In genomic region chr10:96346295-96346694, GRCh38 we compare ENCODE assay signal across 25 cellular contexts. TPM values are rescaled to one million over a fixed set of nuclear protein-coding genes. Genes with fewer than 3 reads are reported as not detected.
DNase-seq lines count a peak whose midpoint lies in the region; ATAC-seq, FAIRE-seq and TF ChIP-seq lines count a peak whose summit lies in the region.
"Had no signal": no experiment of that assay in that cellular context is flagged by ENCODE, and none has a peak within 500 bp of the region (broad histone marks: within the 10 kb centered on the region; RNA-seq: fewer than 3 reads in every experiment).

No MANE protein-coding gene starts in this region.

- H2AK5ac ChIP-seq in H1 (ENCODE audit: low read depth, low read length), result no peak overlapping the region

- CTCF ChIA-PET in HCT116 (lab: Charles Lee) (no interaction called here), H1 (lab: Charles Lee; ENCODE audit: partially characterized antibody) (interaction anchor here (0.8 to 2.0 kb wide), 3 partner anchors 8 to 76 kb away, joined by 3 to 11 read pairs (median 3); no protein-coding TSS in a partner anchor)

- no peak for TF ChIP-seq EP300 in H1 (IDR thresholded peaks at IDR 0.05; ENCODE audit: borderline replicate concordance in 1 of 2, low read depth in 2 of 2, low read length in 2 of 2)

- TF ChIP-seq CTCF in HCT116 (IDR thresholded peaks at IDR 0.05 in 2 of 3, conservative IDR thresholded peaks at IDR 0.05 in 1 of 3; ENCODE audit: borderline replicate concordance in 1 of 3, insufficient read depth in 1 of 3, low read depth in 2 of 3, low read length in 2 of 3), result no peak
- no peak for TF ChIP-seq CTCF in H1 (IDR thresholded peaks at IDR 0.05; ENCODE audit: control extremely low read depth in 1 of 3, insufficient read depth in 1 of 3, low read depth in 1 of 3, low read length in 3 of 3)

- BruUV-seq in HCT116 (replicated peaks; lab: Mats Ljungman, UMichigan), result no TSS peak

- no peak overlapping the region for H2BK12ac ChIP-seq in H1 (ENCODE audit: low read depth, low read length)

- H3K18ac ChIP-seq in H1 (ENCODE audit: extremely low read depth, low read length), result no peak overlapping the region

- H3K9me2 ChIP-seq in HCT116 (ENCODE audit: insufficient read depth), result no peaks in the 10 kb centered on the region

- H3K79me2 ChIP-seq in HCT116 (ENCODE audit: insufficient read depth, low read length), result no peaks in the 10 kb centered on the region
- H3K79me2 ChIP-seq in H1 (ENCODE audit: control insufficient read depth in 1 of 2, insufficient read depth in 2 of 2, low read length in 2 of 2), result no peaks in the 10 kb centered on the region

- POLR2A ChIA-PET in HCT116 (lab: Charles Lee), result no interaction called here
- POLR2A ChIA-PET in H1 (lab: Charles Lee; ENCODE audit: partially characterized antibody), result no interaction called here

- no peaks in the 10 kb centered on the region for H3K79me1 ChIP-seq in H1 (ENCODE audit: low read depth, low read length)

- H2BK120ac ChIP-seq in H1 (replicated peaks; ENCODE audit: low read depth, low read length), result peak overlapping the region; percentile 54

- no peak overlapping the region for H4K91ac ChIP-seq in H1 (replicated peaks; ENCODE audit: insufficient read length, low read length)

- no peaks in the 10 kb centered on the region for H3K23me2 ChIP-seq in H1 (ENCODE audit: low read depth, low read length)

- 0 out of 2 replicates have a peak overlapping the region, but pooled peaks have one; percentile 80 for H2BK5ac ChIP-seq in H1 (ENCODE audit: low read depth, low read length)

- H3K4ac ChIP-seq in H1 (replicated peaks; ENCODE audit: insufficient read length, low read depth, low read length), result no peak overlapping the region

- H4K8ac ChIP-seq in H1 (ENCODE audit: extremely low read depth, insufficient read depth, low read length), result no peak overlapping the region

- no peaks in the 10 kb centered on the region for H3K27me3 ChIP-seq in HCT116 (ENCODE audit: insufficient read depth, low read length)
- H3K27me3 ChIP-seq in HUES64 (ENCODE audit: insufficient read depth, low read length), result peaks cover 4% of the 10 kb centered on the region; the same call in 1 of the 2 replicates
- peaks cover 0 to 1% (median 0%) of the 10 kb centered on the region in 4 experiments; a peak in 1 of 7 replicates for H3K27me3 ChIP-seq in H1 (replicated peaks in 1 of 4; ENCODE audit: control insufficient read depth in 3 of 4, extremely low read depth in 1 of 4, insufficient read depth in 3 of 4, low read length in 3 of 4)
- H3K27me3 ChIP-seq: BLaER1 treated with 17β-estradiol and CSF1 and Interleukin-3, amounts not matched to agents 10 nM and 100 nM had no signal

- H3K4me3 ChIP-seq in HCT116 (replicated peaks in 1 of 2; ENCODE audit: low read depth in 1 of 2, low read length in 2 of 2) (no peak overlapping the region), HUES64 (ENCODE audit: low read length) (no peak overlapping the region), H1 (ENCODE audit: extremely low read depth in 1 of 4, insufficient read depth in 2 of 4, low read depth in 3 of 4, low read length in 4 of 4) (peak overlapping the region in 1 of 4 experiments; percentile 31; a peak in 1 of 8 replicates)
- H3K4me3 ChIP-seq: A549, GM23248, HAP-1 had no signal

- ATAC-seq in HCT116, result no peak
- no peak for ATAC-seq in GM21360 (IDR thresholded peaks at IDR 0.05; ENCODE audit: unreplicated experiment)
- ATAC-seq in GM18520 (IDR thresholded peaks at IDR 0.05; ENCODE audit: unreplicated experiment), result no peak
- ATAC-seq: A549 had no signal

- TF ChIP-seq RAD21 in HCT116 (IDR thresholded peaks at IDR 0.05; ENCODE audit: low read depth), result no peak
- TF ChIP-seq RAD21 in H1 (IDR thresholded peaks at IDR 0.05 in 1 of 2, conservative IDR thresholded peaks at IDR 0.05 in 1 of 2; ENCODE audit: low read depth in 2 of 2, low read length in 2 of 2), result no peak

- H2BK15ac ChIP-seq in H1 (ENCODE audit: low read length), result no peak overlapping the region

- no peak overlapping the region for H3K56ac ChIP-seq in H1 (replicated peaks; ENCODE audit: insufficient read length, low read depth, low read length)

- no peak overlapping the region for H3K23ac ChIP-seq in H1 (ENCODE audit: insufficient read length)

- H3K4me1 ChIP-seq in HCT116 (ENCODE audit: control insufficient read depth in 1 of 2, insufficient read depth in 2 of 2, low read length in 2 of 2) (no peaks in the 10 kb centered on the region), HUES64 (ENCODE audit: insufficient read depth, low read length) (peaks cover 23% of the 10 kb centered on the region), H1 (replicated peaks in 1 of 4; ENCODE audit: control insufficient read depth in 3 of 4, insufficient read depth in 4 of 4, low read length in 3 of 4) (peaks cover 0 to 8% (median 7%) of the 10 kb centered on the region in 4 experiments; a peak in 6 of 7 replicates)
- H3K4me1 ChIP-seq: A549, BE2C, HAP-1 had no signal

- no peak for TF ChIP-seq POLR2A in HCT116 (IDR thresholded peaks at IDR 0.05; ENCODE audit: borderline replicate concordance, extremely low read depth, insufficient read depth, insufficient read length)
- no peak for TF ChIP-seq POLR2A in H1 (IDR thresholded peaks at IDR 0.05; ENCODE audit: control extremely low read depth in 1 of 2, low read depth in 2 of 2, low read length in 2 of 2)

- no peak for FAIRE-seq in H1 (lab: Jason Lieb, UNC)
- FAIRE-seq: A549, GM12891, GM18507 had no signal

- H2BK20ac ChIP-seq in H1 (ENCODE audit: low read length), result no peak overlapping the region

- no peak overlapping the region for H3K14ac ChIP-seq in H1 (ENCODE audit: insufficient read length)

- H3K27ac ChIP-seq in HCT116 (ENCODE audit: low read depth, low read length) (no peak overlapping the region), HUES64 (ENCODE audit: low read depth, low read length) (peak overlapping the region; percentile 79; the same call in 1 of the 2 replicates), H1 (ENCODE audit: low read depth, low read length) (no peak overlapping the region)
- H3K27ac ChIP-seq: A549, GM23248 had no signal

- H3K36me3 ChIP-seq in HCT116 (ENCODE audit: control insufficient read depth in 1 of 2, insufficient read depth in 2 of 2, low read length in 2 of 2) (no peaks in the 10 kb centered on the region), HUES64 (ENCODE audit: insufficient read depth, low read length) (no peaks in the 10 kb centered on the region; the same call in 1 of the 2 replicates), H1 (ENCODE audit: control insufficient read depth in 2 of 4, insufficient read depth in 4 of 4, low read length in 3 of 4) (peaks cover 0 to 3% (median 0%) of the 10 kb centered on the region in 4 experiments; a peak in 1 of 8 replicates)
- H3K36me3 ChIP-seq: BE2C, HAP-1 had no signal

- H4K20me1 ChIP-seq in HCT116 (ENCODE audit: insufficient read depth) (no peaks in the 10 kb centered on the region), H1 (replicated peaks in 1 of 2; ENCODE audit: control insufficient read depth in 1 of 2, insufficient read depth in 2 of 2, low read length in 2 of 2) (no peaks in the 10 kb centered on the region)

- H3K4me2 ChIP-seq in HCT116 (ENCODE audit: low read length) (no peak overlapping the region), H1 (ENCODE audit: insufficient read depth in 1 of 2, low read depth in 2 of 2, low read length in 2 of 2) (no peak overlapping the region)
- H3K4me2 ChIP-seq: A549; BLaER1 treated with 17β-estradiol and CSF1 and Interleukin-3, amounts not matched to agents 10 nM and 100 nM had no signal

- RAD21 ChIA-PET in HCT116 (lab: Charles Lee; ENCODE audit: low non-redundant PET in 1 of 2, low total read pairs in 2 of 2, uncharacterized antibody in 2 of 2, unreplicated experiment in 2 of 2), result no interaction called here

- H3K9ac ChIP-seq in HCT116 (ENCODE audit: low read length) (no peak overlapping the region), HUES64 (ENCODE audit: low read depth, low read length) (no peak overlapping the region), H1 (replicated peaks in 1 of 4; ENCODE audit: extremely low read depth in 1 of 4, low read depth in 3 of 4, low read length in 3 of 4) (no peak overlapping the region)
- H3K9ac ChIP-seq: BLaER1 treated with 17β-estradiol and CSF1 and Interleukin-3, amounts not matched to agents 10 nM and 100 nM; GM23248 had no signal

- H2AFZ ChIP-seq in HCT116 (ENCODE audit: low read depth, low read length, poor library complexity, severe bottlenecking), result no peak overlapping the region
- H2AFZ ChIP-seq in H1 (ENCODE audit: low read length), result no peak overlapping the region
- H2AFZ ChIP-seq: GM23248 had no signal

- 85% methylated on average over 1 of the region's 1 CpG for WGBS in HUES64
- WGBS in H1 (ENCODE audit: extremely low coverage in 1 of 2, insufficient coverage in 1 of 2, insufficient read length in 1 of 2, insufficient replicate concordance in 2 of 2, low coverage in 1 of 2, low lambda C conversion rate in 2 of 2, missing lambda C conversion rate in 1 of 2), 2 experiments, result 86% methylated on average over 1 of the region's 1 CpG; no CpG with 5 or more reads in 1 of the 2 experiments

- DNase-seq in HCT116 (ENCODE audit: low read depth, low spot score) (no peak), H1 (ENCODE audit: low read depth in 1 of 2, low spot score in 2 of 2) (no peak), D341Med (ENCODE audit: low spot score) (no peak)
- DNase-seq: 8988T; ACHN; AML-193; BE2C; CD4-positive, alpha-beta T cell; CD8-positive, alpha-beta memory T cell; DMS53; DMS79 treated with DMSO at 0.1 percent for 48 hours; GF-D8; GM23248 had no signal

- H4K5ac ChIP-seq in H1 (ENCODE audit: insufficient read length, low read depth, low read length), result no peak overlapping the region

- intact Hi-C loops in HCT116 (cut with micrococcal nuclease), result no loop called here

- H3K9me3 ChIP-seq in HCT116 (ENCODE audit: control insufficient read depth in 1 of 2, insufficient read depth in 1 of 2, low read depth in 1 of 2, low read length in 2 of 2) (peaks cover 0 to 5% of the 10 kb centered on the region in 2 experiments; a peak in 2 of 4 replicates), HUES64 (ENCODE audit: insufficient read depth, low read depth, low read length) (peaks cover 15% of the 10 kb centered on the region), H1 (ENCODE audit: insufficient read depth in 2 of 2, low read depth in 1 of 2, low read length in 1 of 2) (peaks cover 10 to 11% of the 10 kb centered on the region in 2 experiments)
- H3K9me3 ChIP-seq: BE2C, HAP-1 had no signal

RNA-seq across cellular contexts. Expression of gene OPALIN, which starts 12.5 kb away (rescaled TPM):
- not detected for total RNA-seq in HCT116 (2021; ENCODE audit: unreplicated experiment)
- polyA plus RNA-seq in HCT116 (2012), result not detected in 2 replicates
- polyA plus RNA-seq in HUES64 (2013, experiment 1 of 2), result 0.10 TPM
- 0.06 TPM for polyA plus RNA-seq in HUES64 (2013, experiment 2 of 2)
- total RNA-seq in H1 (2021; fragmentation: NEBNext Ultra II Directional; extraction: Animal tissue kit (Norgen Biotek cat#: 25700)), result not detected in 2 replicates
- polyA plus RNA-seq in H1 (2011; rRNA removed), result 0.03 TPM in 1 of 2 replicates, not detected in the other
- polyA plus RNA-seq in H1 (2011; cell fraction: cytosol; rRNA removed), result not detected
- polyA plus RNA-seq in H1 (2011; cell fraction: nucleus; rRNA removed), result not detected
- not detected in 4 replicates for polyA plus RNA-seq in H1 (2012, experiment 1 of 2)
- not detected for polyA plus RNA-seq in H1 (2012, experiment 2 of 2)
- 0.06 TPM for polyA plus RNA-seq in H1 (2013, experiment 1 of 2)
- polyA plus RNA-seq in H1 (2013, experiment 2 of 2), result 0.06 TPM
- polyA minus RNA-seq in H1 (2011; rRNA and poly(A)+ RNA removed), result not detected in 2 replicates
- not detected for polyA minus RNA-seq in H1 (2011; cell fraction: cytosol; rRNA and poly(A)+ RNA removed)
- not detected for polyA minus RNA-seq in H1 (2011; cell fraction: nucleus; rRNA and poly(A)+ RNA removed)
- total RNA-seq: CD4-positive, alpha-beta T cell; CD8-positive, alpha-beta memory T cell; Daoy; G401; GM23248; H4 had no signal
- polyA plus RNA-seq: A549; CD14-positive monocyte; CD8-positive, alpha-beta memory T cell; GM23248 had no signal

RNA-seq across cellular contexts. Expression of gene DNTT, which starts 42.1 kb away (rescaled TPM):
- not detected for total RNA-seq in HCT116 (2021; ENCODE audit: unreplicated experiment)
- not detected in 2 replicates for polyA plus RNA-seq in HCT116 (2012)
- polyA plus RNA-seq in HUES64 (2013, experiment 1 of 2), result not detected
- polyA plus RNA-seq in HUES64 (2013, experiment 2 of 2), result not detected
- not detected in 2 replicates for total RNA-seq in H1 (2021; fragmentation: NEBNext Ultra II Directional; extraction: Animal tissue kit (Norgen Biotek cat#: 25700))
- not detected in 2 replicates for polyA plus RNA-seq in H1 (2011; rRNA removed)
- polyA plus RNA-seq in H1 (2011; cell fraction: cytosol; rRNA removed), result not detected
- polyA plus RNA-seq in H1 (2011; cell fraction: nucleus; rRNA removed), result not detected
- polyA plus RNA-seq in H1 (2012, experiment 1 of 2), result not detected in 4 replicates
- polyA plus RNA-seq in H1 (2012, experiment 2 of 2), result not detected
- 0.04 TPM for polyA plus RNA-seq in H1 (2013, experiment 1 of 2)
- 0.06 TPM for polyA plus RNA-seq in H1 (2013, experiment 2 of 2)
- not detected in 2 replicates for polyA minus RNA-seq in H1 (2011; rRNA and poly(A)+ RNA removed)
- not detected for polyA minus RNA-seq in H1 (2011; cell fraction: cytosol; rRNA and poly(A)+ RNA removed)
- polyA minus RNA-seq in H1 (2011; cell fraction: nucleus; rRNA and poly(A)+ RNA removed), result not detected
- total RNA-seq: CD8-positive, alpha-beta memory T cell; Daoy; G401; GM23248; H4 had no signal
- polyA plus RNA-seq: A549; CD14-positive monocyte; CD8-positive, alpha-beta memory T cell; GM23248 had no signal
